ENCODE assay signal across 18 cellular contexts in the genomic region with DNA sequence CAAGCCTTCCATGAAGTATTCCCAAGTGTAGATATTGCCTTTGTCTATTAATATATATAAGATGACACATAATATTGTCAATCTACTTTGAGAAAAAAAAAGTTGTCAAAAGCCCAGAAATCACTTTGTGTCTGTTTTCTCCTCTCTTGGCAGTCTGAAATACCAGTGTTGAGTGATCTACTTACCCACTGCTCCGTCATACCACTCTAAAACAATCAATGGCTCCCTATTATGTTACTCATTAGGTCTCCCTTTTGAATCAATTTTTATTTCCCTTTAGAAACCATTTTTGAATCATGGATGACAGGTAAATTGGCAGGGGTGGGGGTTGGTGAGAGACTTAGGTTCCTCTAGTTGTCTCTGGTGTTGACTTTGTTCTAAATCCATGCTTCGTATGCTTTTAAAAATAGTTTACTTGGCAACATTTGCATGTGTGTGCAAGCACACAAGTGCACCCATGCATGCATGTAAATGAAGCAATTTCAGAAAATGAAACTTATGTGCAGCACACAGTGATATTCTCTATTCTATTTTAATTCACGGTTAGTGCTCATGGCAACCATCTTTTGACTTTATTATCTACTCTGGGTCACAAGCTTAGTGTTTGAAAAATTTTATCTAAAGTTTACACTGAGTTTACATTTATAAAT.
DNase-seq lines count a peak whose midpoint lies in the region; ATAC-seq lines count a peak whose summit lies in the region.
"Had no signal": no experiment of that assay in that cellular context is flagged by ENCODE, and none has a peak within 500 bp of the region (broad histone marks: within the 10 kb centered on the region; RNA-seq: fewer than 3 reads in every experiment).

No MANE protein-coding gene starts in this region.

- peak; percentile 84 for ATAC-seq in GM18867 (IDR thresholded peaks at IDR 0.05; ENCODE audit: unreplicated experiment)
- ATAC-seq in GM21390 (IDR thresholded peaks at IDR 0.05; ENCODE audit: unreplicated experiment), result peak; percentile 92
- ATAC-seq in HG03045 (IDR thresholded peaks at IDR 0.05; ENCODE audit: unreplicated experiment), result peak; percentile 60
- ATAC-seq: effector memory CD8-positive, alpha-beta T cell; HCT116 had no signal

- DNase-seq in germinal center (ENCODE audit: low spot score) (peak; percentile 62), SIG-M5 (lab: John Stamatoyannopoulos, UW) (no peak), NCI-H1694 (lab: John Stamatoyannopoulos, UW) (no peak), pons (ENCODE audit: low spot score) (no peak), NCI-H2029 (lab: John Stamatoyannopoulos, UW) (no peak)
- DNase-seq: activated CD4-positive, alpha-beta memory T cell treated with anti-CD3 and anti-CD28 coated beads, Interleukin-2, amount 10 ng/mL, durations not matched to agents 7 days and 5 days; adrenal gland; caudate nucleus; effector memory CD8-positive, alpha-beta T cell; hippocampal formation; NCI-H748 treated with DMSO at 0.1 percent for 48 hours; sigmoid colon; stimulated activated CD4-positive, alpha-beta T cell treated with anti-CD3 and anti-CD28 coated beads, Interleukin-2, amount 100 ng/mL, for 48 hours; testis had no signal
